In the genomic region with DNA sequence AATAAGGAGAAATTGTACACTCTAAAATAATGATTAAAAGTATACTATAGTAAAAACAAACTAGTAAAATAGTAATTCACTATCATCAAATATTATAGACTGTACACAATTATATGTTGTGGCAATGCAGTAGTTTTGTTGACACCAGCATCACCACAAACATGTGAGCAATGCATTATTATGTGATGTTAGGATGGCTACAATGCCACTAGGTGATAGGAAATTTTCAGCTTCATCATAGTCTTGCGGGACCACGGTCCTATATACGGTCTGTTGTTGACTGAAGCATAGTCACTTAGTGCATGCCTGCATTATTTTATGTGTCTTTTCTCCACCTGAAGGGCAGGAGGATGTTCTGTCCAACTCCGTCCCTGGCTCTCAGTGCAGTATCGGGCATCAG, we compare ENCODE assay signal across 38 cellular contexts.
"Had no signal": no experiment of that assay in that cellular context is flagged by ENCODE, and none has a peak within 500 bp of the region (broad histone marks: within the 10 kb centered on the region; RNA-seq: fewer than 3 reads in every experiment).

No MANE protein-coding gene starts in this region.

- H3K27ac ChIP-seq: adrenal gland, cardiac muscle cell, VCaP had no signal

- H3K36me3 Mint-ChIP-seq: brain had no signal

- H3K9me3 Mint-ChIP-seq: activated CD4-positive, alpha-beta memory T cell treated with anti-CD3 and anti-CD28 coated beads for 36 hours; central memory CD8-positive, alpha-beta T cell had no signal

- H3K27me3 Mint-ChIP-seq: activated B cell treated with CpG ODN at 0.5 μM for 24 hours; activated CD4-positive, alpha-beta memory T cell treated with anti-CD3 and anti-CD28 coated beads for 36 hours; activated CD4-positive, alpha-beta T cell treated with anti-CD3 and anti-CD28 coated beads, Interleukin-2, amount 10 ng/mL, durations not matched to agents 24 days and 14 days; activated CD8-positive, alpha-beta T cell treated with anti-CD3 and anti-CD28 coated beads for 36 hours; activated naive CD8-positive, alpha-beta T cell treated with anti-CD3 and anti-CD28 coated beads for 36 hours; activated T-helper 17 cell treated with anti-CD3 and anti-CD28 coated beads, Interleukin-2, amount 50 U/mL, for 72 hours; central memory CD8-positive, alpha-beta T cell had no signal

- H3K27me3 ChIP-seq: adrenal gland, cardiac muscle cell had no signal

- H3K4me1 Mint-ChIP-seq: brain had no signal

- H3K4me3 Mint-ChIP-seq: activated B cell treated with CpG ODN at 0.5 μM for 24 hours; activated CD4-positive, alpha-beta memory T cell treated with anti-CD3 and anti-CD28 coated beads for 36 hours; activated CD4-positive, alpha-beta T cell treated with anti-CD3 and anti-CD28 coated beads, Interleukin-2, amount 10 ng/mL, durations not matched to agents 24 days and 14 days; activated CD8-positive, alpha-beta T cell treated with anti-CD3 and anti-CD28 coated beads for 36 hours; activated naive CD4-positive, alpha-beta T cell treated with anti-CD3 and anti-CD28 coated beads for 36 hours; activated naive CD8-positive, alpha-beta T cell treated with anti-CD3 and anti-CD28 coated beads for 36 hours; activated T-cell treated with anti-CD3 and anti-CD28 coated beads, Interleukin-2, amount 50 U/mL, for 4 hours; activated T-cell treated with anti-CD3 and anti-CD28 coated beads, Interleukin-2, amount 50 U/mL, for 72 hours; activated T-helper 1 cell treated with anti-CD3 and anti-CD28 coated beads, Interleukin-12 subunit alpha, Interleukin-12 subunit beta, Interleukin-2, Interleukin-4 antibody, amounts not matched to agents 30 ng/mL and 10 ng/mL and 1 ng/mL, durations not matched to agents 14 hours and 24 hours and 36 hours; activated T-helper 17 cell treated with anti-CD3 and anti-CD28 coated beads, Interleukin-2, amount 50 U/mL, for 72 hours; brain; central memory CD8-positive, alpha-beta T cell; T-helper 1 cell treated with Interleukin-12 subunit alpha and Interleukin-12 subunit beta and Interleukin-4 antibody, amounts not matched to agents 30 μg/mL and 1 μg/mL, for 36 hours; T-helper 2 cell treated with Interferon-gamma antibody and Interleukin-4, amounts not matched to agents 5 μg/mL and 100 μg/mL, for 36 hours had no signal

- H3K4me1 ChIP-seq: adrenal gland had no signal

- H3K9me3 ChIP-seq: adrenal gland had no signal

- H3K27ac Mint-ChIP-seq: activated CD4-positive, alpha-beta memory T cell treated with anti-CD3 and anti-CD28 coated beads for 36 hours; activated CD4-positive, alpha-beta T cell treated with anti-CD3 and anti-CD28 coated beads, Interleukin-2, amount 10 ng/mL, durations not matched to agents 24 days and 14 days; activated CD8-positive, alpha-beta T cell treated with anti-CD3 and anti-CD28 coated beads for 36 hours; activated naive CD4-positive, alpha-beta T cell treated with anti-CD3 and anti-CD28 coated beads for 36 hours; activated naive CD4-positive, alpha-beta T cell treated with anti-CD3 and anti-CD28 coated beads, Interleukin-2, amount 50 U/mL, for 72 hours; activated naive CD8-positive, alpha-beta T cell treated with anti-CD3 and anti-CD28 coated beads for 36 hours; activated T-cell treated with anti-CD3 and anti-CD28 coated beads, Interleukin-2, amount 50 U/mL, for 72 hours; activated T-helper 1 cell treated with anti-CD3 and anti-CD28 coated beads, Interleukin-12 subunit alpha, Interleukin-12 subunit beta, Interleukin-2, Interleukin-4 antibody, amounts not matched to agents 30 ng/mL and 10 ng/mL and 1 ng/mL, durations not matched to agents 14 hours and 24 hours and 36 hours; activated T-helper 17 cell treated with anti-CD3 and anti-CD28 coated beads, Interleukin-2, amount 50 U/mL, for 72 hours; brain; T-helper 1 cell treated with Interleukin-12 subunit alpha and Interleukin-12 subunit beta and Interleukin-4 antibody, amounts not matched to agents 30 μg/mL and 1 μg/mL, for 36 hours; T-helper 2 cell treated with Interferon-gamma antibody and Interleukin-4, amounts not matched to agents 5 μg/mL and 100 μg/mL, for 36 hours had no signal

- FAIRE-seq: bronchial epithelial cell, TTC549 had no signal

- H3K36me3 ChIP-seq: adrenal gland, cardiac muscle cell had no signal

- ATAC-seq: activated CD8-positive, alpha-beta T cell treated with anti-CD3 and anti-CD28 coated beads for 36 hours; activated naive CD4-positive, alpha-beta T cell treated with anti-CD3 and anti-CD28 coated beads, Interleukin-2, amount 50 U/mL, for 72 hours; activated T-cell treated with anti-CD3 and anti-CD28 coated beads, Interleukin-2, amount 50 U/mL, for 4 hours; activated T-cell treated with anti-CD3 and anti-CD28 coated beads, Interleukin-2, amount 50 U/mL, for 72 hours; activated T-helper 17 cell treated with anti-CD3 and anti-CD28 coated beads, Interleukin-2, amount 50 U/mL, for 72 hours had no signal

- H3K4me3 ChIP-seq: adrenal gland, cardiac muscle cell had no signal

- DNase-seq: activated B cell treated with CpG ODN at 0.5 μM for 24 hours; activated CD4-positive, alpha-beta memory T cell treated with anti-CD3 and anti-CD28 coated beads for 36 hours; activated CD4-positive, alpha-beta T cell treated with anti-CD3 and anti-CD28 coated beads for 4 hours; activated CD4-positive, alpha-beta T cell treated with anti-CD3 and anti-CD28 coated beads, Interleukin-2, amount 10 ng/mL, durations not matched to agents 24 days and 14 days; activated CD4-positive, alpha-beta T cell treated with anti-CD3 and anti-CD28 coated beads, Interleukin-2, amount 50 U/mL, for 1 hour; activated CD4-positive, alpha-beta T cell treated with anti-CD3 and anti-CD28 coated beads, Interleukin-2, amount 50 U/mL, for 4 hours; activated CD4-positive, CD25-positive, alpha-beta regulatory T cell treated with anti-CD3 and anti-CD28 coated beads, Interleukin-2, amount 50 U/mL, for 72 hours; activated CD8-positive, alpha-beta memory T cell treated with anti-CD3 and anti-CD28 coated beads, Interleukin-2, amount 50 U/mL, for 4 hours; activated CD8-positive, alpha-beta T cell treated with anti-CD3 and anti-CD28 coated beads for 36 hours; activated effector memory CD4-positive, alpha-beta T cell treated with anti-CD3 and anti-CD28 coated beads, Interleukin-2, amount 50 U/mL, for 16 hours; activated gamma-delta T cell treated with Interleukin-2 at 50 U/mL for 16 hours; activated naive CD4-positive, alpha-beta T cell; activated naive CD4-positive, alpha-beta T cell treated with anti-CD3 and anti-CD28 coated beads for 36 hours; activated naive CD4-positive, alpha-beta T cell treated with anti-CD3 and anti-CD28 coated beads, Interleukin-2, amount 50 U/mL, for 16 hours; activated naive CD8-positive, alpha-beta T cell treated with anti-CD3 and anti-CD28 coated beads for 36 hours; activated T-cell treated with anti-CD3 and anti-CD28 coated beads for 4 hours; activated T-cell treated with anti-CD3 and anti-CD28 coated beads, Interleukin-2, amount 50 U/mL, for 1 hour; activated T-cell treated with anti-CD3 and anti-CD28 coated beads, Interleukin-2, amount 50 U/mL, for 4 hours; activated T-cell treated with anti-CD3 and anti-CD28 coated beads, Interleukin-2, amount 50 U/mL, for 72 hours; adrenal gland; amniotic stem cell; aorta; caudate nucleus; cerebellar nuclear complex; T-helper 1 cell; T-helper 2 cell; T-helper 9 cell had no signal
